10 cellular contexts compared by ENCODE assay signal in genomic region chr12:52246720-52247621, GRCh38. TPM values are rescaled to one million over a fixed set of nuclear protein-coding genes. Genes with fewer than 3 reads are reported as not detected.
DNase-seq lines count a peak whose midpoint lies in the region; ATAC-seq and TF ChIP-seq lines count a peak whose summit lies in the region.
"Had no signal": no experiment of that assay in that cellular context is flagged by ENCODE, and none has a peak within 500 bp of the region (broad histone marks: within the 10 kb centered on the region; RNA-seq: fewer than 3 reads in every experiment).

No MANE protein-coding gene starts in this region.

- no peak overlapping the region for H3K27ac ChIP-seq in BLaER1 treated with 17β-estradiol and CSF1 and Interleukin-3, amounts not matched to agents 10 nM and 100 nM
- H3K27ac ChIP-seq in HEK293 (ENCODE audit: extremely low read depth, low read depth, low read length) = peak overlapping the region; percentile 21; the same call in 1 of the 2 replicates
- H3K27ac ChIP-seq in transverse colon = peak overlapping the region in 1 of 4 donors; percentile 29
- H3K27ac ChIP-seq: SK-N-MC had no signal

- H3K9ac ChIP-seq in BLaER1 treated with 17β-estradiol and CSF1 and Interleukin-3, amounts not matched to agents 10 nM and 100 nM = no peak overlapping the region

- TF ChIP-seq CTCF in HEK293 (tag by site-specific recombination; IDR thresholded peaks at IDR 0.05) = no peak
- TF ChIP-seq CTCF in transverse colon (IDR thresholded peaks at IDR 0.05) = no peak

- DNase-seq in RPMI7951 (ENCODE audit: low read depth) (peak; percentile 57), left lobe of liver (ENCODE audit: low spot score) (no peak), NK-92 (lab: John Stamatoyannopoulos, UW; ENCODE audit: unreplicated experiment) (no peak), transverse colon (no peak), dedifferentiated amniotic fluid mesenchymal stem cell (ENCODE audit: extremely low spot score) (no peak), middle frontal gyrus (ENCODE audit: extremely low spot score, low spot score) (no peak)
- DNase-seq: stimulated activated CD4-positive, alpha-beta T cell treated with anti-CD3 and anti-CD28 coated beads, Interleukin-12 subunit alpha, Interleukin-12 subunit beta, amount 100 ng/mL, for 4 hours had no signal

- H3K9me3 ChIP-seq in BLaER1 treated with 17β-estradiol and CSF1 and Interleukin-3, amounts not matched to agents 10 nM and 100 nM (replicated peaks in 1 of 11) = no peaks in the 10 kb centered on the region
- H3K9me3 ChIP-seq in HEK293 (ENCODE audit: control insufficient read depth, insufficient read depth, low read depth, low read length) (no peaks in the 10 kb centered on the region), transverse colon (no peaks in the 10 kb centered on the region)

- H3K4me1 ChIP-seq in BLaER1 treated with 17β-estradiol and CSF1 and Interleukin-3, amounts not matched to agents 10 nM and 100 nM = peaks cover 34 to 62% (median 47%) of the 10 kb centered on the region in 10 experiments
- H3K4me1 ChIP-seq in HEK293 (ENCODE audit: control insufficient read depth, insufficient read depth, low read length) (peaks cover 18% of the 10 kb centered on the region), transverse colon (peaks cover 11 to 28% (median 16%) of the 10 kb centered on the region in 4 donors)

- CTCF ChIA-PET in HEK293 (lab: Yijun Ruan, JAX) = interaction anchor here (0.5 to 4.2 kb wide), 7 partner anchors 23 to 1377 kb away, joined by 3 to 22 read pairs (median 6); no protein-coding TSS in a partner anchor

- peak; percentile 6 for ATAC-seq in left lobe of liver

- TF ChIP-seq EP300 in transverse colon (IDR thresholded peaks at IDR 0.05; ENCODE audit: low read depth) = no peak

- 0 out of 22 replicates have a peak overlapping the region, but pooled peaks of 6 of the 11 experiments have one; percentile 2 to 91 (median 20) for H3K4me2 ChIP-seq in BLaER1 treated with 17β-estradiol and CSF1 and Interleukin-3, amounts not matched to agents 10 nM and 100 nM

- no peaks in the 10 kb centered on the region for H3K36me3 ChIP-seq in BLaER1 treated with 17β-estradiol and CSF1 and Interleukin-3, amounts not matched to agents 10 nM and 100 nM
- H3K36me3 ChIP-seq in HEK293 (ENCODE audit: control insufficient read depth in 2 of 2, insufficient read depth in 1 of 2, low read length in 2 of 2) (no peaks in the 10 kb centered on the region), transverse colon (no peaks in the 10 kb centered on the region)

- no peak overlapping the region for H3K4me3 ChIP-seq in BLaER1 treated with 17β-estradiol and CSF1 and Interleukin-3, amounts not matched to agents 10 nM and 100 nM
- H3K4me3 ChIP-seq in HEK293 (ENCODE audit: low read depth, low read length) (no peak overlapping the region), transverse colon (no peak overlapping the region)
- H3K4me3 ChIP-seq: SK-N-MC had no signal

- WGBS in transverse colon (ENCODE audit: low coverage in 1 of 2), 2 donors = 40 to 43% methylated on average over 2 to 10 of the region's 10 CpGs

- no peaks in the 10 kb centered on the region for H4K20me1 ChIP-seq in BLaER1 treated with 17β-estradiol and CSF1 and Interleukin-3, amounts not matched to agents 10 nM and 100 nM

- intact Hi-C loops in transverse colon (cut with DNase I; ENCODE audit: low total_unique reads) = no loop called here

- in situ Hi-C loops in transverse colon (cut with MboI; ENCODE audit: low pct_ligation_motif_present in 1 of 4, low pct_unique_long_range_greater_than_20kb in 1 of 4, low sequenced_read_pairs in 3 of 4) = no loop called here

- TF ChIP-seq POLR2A in transverse colon (IDR thresholded peaks at IDR 0.05) = no peak

- peaks cover 10 to 21% (median 16%) of the 10 kb centered on the region in 11 experiments; a peak in 21 of 22 replicates for H3K27me3 ChIP-seq in BLaER1 treated with 17β-estradiol and CSF1 and Interleukin-3, amounts not matched to agents 10 nM and 100 nM
- peaks cover 20% of the 10 kb centered on the region for H3K27me3 ChIP-seq in transverse colon

- POLR2A ChIA-PET in HEK293 (lab: Yijun Ruan, JAX) = no interaction called here

TF ChIP-seq in HEK293, 187 proteins besides CTCF, POLR2A, EP300 and RAD21 (continues in another document):
- TF ChIP-seq ZNF211 (tag by site-specific recombination; IDR thresholded peaks at IDR 0.05; ENCODE audit: low read depth) (no peak), SP7 (tag by site-specific recombination; IDR thresholded peaks at IDR 0.05) (peak; percentile 90), SP3 (tag by site-specific recombination; IDR thresholded peaks at IDR 0.05) (no peak), KLF1 (tag by site-specific recombination; IDR thresholded peaks at IDR 0.05) (no peak), EGR2 (tag by site-specific recombination; IDR thresholded peaks at IDR 0.05; ENCODE audit: low read depth) (peak; percentile 34; the same call in 1 of the 2 replicates), FEZF1 (tag by site-specific recombination; IDR thresholded peaks at IDR 0.05) (peak; percentile 64; the same call in 1 of the 2 replicates), ZNF214 (tag by site-specific recombination; IDR thresholded peaks at IDR 0.05; ENCODE audit: borderline replicate concordance) (no peak), ZNF660 (tag by site-specific recombination; IDR thresholded peaks at IDR 0.05) (0 out of 2 replicates have a peak, but pooled peaks have one; percentile 22), ZNF121 (tag by site-specific recombination; IDR thresholded peaks at IDR 0.05) (no peak), GLIS2 (tag by site-specific recombination; IDR thresholded peaks at IDR 0.05) (peak; percentile 68), ZNF366 (tag by site-specific recombination; conservative IDR thresholded peaks at IDR 0.05) (no peak), ZIC2 (tag by site-specific recombination; IDR thresholded peaks at IDR 0.05) (peak; percentile 50), ZNF335 (tag by site-specific recombination; conservative IDR thresholded peaks at IDR 0.05) (peak; percentile 54), PRDM10 (tag by site-specific recombination; IDR thresholded peaks at IDR 0.05) (peak; percentile 59; the same call in 1 of the 2 replicates), ZBTB48 (tag by site-specific recombination; IDR thresholded peaks at IDR 0.05) (peak; percentile 61), GLIS1 (tag by site-specific recombination; IDR thresholded peaks at IDR 0.05) (peak; percentile 78), ZBTB20 (tag by site-specific recombination; IDR thresholded peaks at IDR 0.05) (peak; percentile 54), ZFP69B (tag by site-specific recombination; IDR thresholded peaks at IDR 0.05) (peak; percentile 48; the same call in 1 of the 2 replicates)
- TF ChIP-seq, protein P1, sequence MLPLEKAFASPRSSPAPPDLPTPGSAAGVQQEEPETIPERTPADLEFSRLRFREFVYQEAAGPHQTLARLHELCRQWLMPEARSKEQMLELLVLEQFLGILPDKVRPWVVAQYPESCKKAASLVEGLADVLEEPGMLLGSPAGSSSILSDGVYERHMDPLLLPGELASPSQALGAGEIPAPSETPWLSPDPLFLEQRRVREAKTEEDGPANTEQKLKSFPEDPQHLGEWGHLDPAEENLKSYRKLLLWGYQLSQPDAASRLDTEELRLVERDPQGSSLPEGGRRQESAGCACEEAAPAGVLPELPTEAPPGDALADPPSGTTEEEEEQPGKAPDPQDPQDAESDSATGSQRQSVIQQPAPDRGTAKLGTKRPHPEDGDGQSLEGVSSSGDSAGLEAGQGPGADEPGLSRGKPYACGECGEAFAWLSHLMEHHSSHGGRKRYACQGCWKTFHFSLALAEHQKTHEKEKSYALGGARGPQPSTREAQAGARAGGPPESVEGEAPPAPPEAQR (tag by site-specific recombination; IDR thresholded peaks at IDR 0.05) = peak; percentile 17; the same call in 1 of the 2 replicates

RNA-seq across cellular contexts. Expression of gene KRT7, which starts 13.9 kb away (rescaled TPM):
- 0.68 and 2.3 TPM in 2 replicates for total RNA-seq in RPMI7951 (2014; rRNA removed; shearing (Covaris generic))
- total RNA-seq in left lobe of liver (18.8 TPM), transverse colon (1 to 10 TPM in 1 of 4 donors, under 1 TPM in 2, not detected in 1; 0.75 to 1.6 (median 0.95) TPM)

RNA-seq across cellular contexts. Expression of gene KRT86, which starts 27.5 kb away (rescaled TPM):
- 0.10 and 0.48 TPM in 2 replicates for total RNA-seq in RPMI7951 (2014; rRNA removed; shearing (Covaris generic))
- total RNA-seq in left lobe of liver = not detected
- total RNA-seq in transverse colon = 1 to 10 TPM in 1 of 4 donors, not detected in 3; 3.6 TPM

RNA-seq across cellular contexts. Expression of gene KRT81, which starts 44.4 kb away (rescaled TPM):
- total RNA-seq in RPMI7951 (2014; rRNA removed; shearing (Covaris generic)) = 0.72 and 0.88 TPM in 2 replicates
- total RNA-seq in left lobe of liver (0.65 TPM), transverse colon (not detected)

RNA-seq across cellular contexts. Expression of gene KRT80, which starts 55.2 kb away (rescaled TPM):
- total RNA-seq in RPMI7951 (2014; rRNA removed; shearing (Covaris generic)) = 1.3 and 2.1 TPM in 2 replicates
- total RNA-seq in left lobe of liver = 0.28 TPM
- under 1 TPM in 1 of 4 donors, not detected in 3; 0.14 TPM for total RNA-seq in transverse colon
